ENCODE assay signal across 14 cellular contexts in the genomic region with DNA sequence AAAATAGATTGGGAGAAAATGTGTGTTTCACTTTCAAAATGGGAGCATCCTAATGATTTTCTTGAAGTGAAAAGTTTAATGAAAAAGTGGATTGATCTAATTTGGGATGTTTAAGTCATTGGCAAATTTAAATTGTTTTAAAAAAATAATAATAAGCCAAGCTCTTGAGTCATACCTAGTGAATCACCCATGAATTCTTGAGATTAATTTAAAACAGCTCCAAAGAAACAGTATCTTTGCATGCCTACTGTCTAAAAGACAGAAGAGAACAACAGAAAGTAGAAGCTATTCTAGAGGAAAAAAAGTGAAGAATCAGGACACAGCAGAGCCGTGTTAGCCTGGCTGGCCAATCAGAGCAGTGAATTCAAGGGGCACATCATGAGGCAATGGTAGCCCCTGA.
"Had no signal": no experiment of that assay in that cellular context is flagged by ENCODE, and none has a peak within 500 bp of the region (broad histone marks: within the 10 kb centered on the region; RNA-seq: fewer than 3 reads in every experiment).

No MANE protein-coding gene starts in this region.

- H3K27me3 ChIP-seq: tibial nerve had no signal

- H3K36me3 ChIP-seq: lower lobe of right lung, tibial nerve had no signal

- H3K4me1 ChIP-seq: lower lobe of right lung, tibial nerve had no signal

- H3K4me3 ChIP-seq: lower lobe of right lung, tibial nerve had no signal

- DNase-seq: activated CD4-positive, alpha-beta memory T cell treated with anti-CD3 and anti-CD28 coated beads, Interleukin-2, amount 10 ng/mL, durations not matched to agents 7 days and 5 days; activated CD4-positive, CD25-positive, alpha-beta regulatory T cell treated with anti-CD3 and anti-CD28 coated beads, Interleukin-2, amount 50 U/mL, for 72 hours; activated naive CD8-positive, alpha-beta T cell treated with anti-CD3 and anti-CD28 coated beads, Interleukin-2, amount 10 ng/mL, durations not matched to agents 7 days and 5 days; aorta; caudate nucleus; cortex of kidney; effector CD8-positive, alpha-beta T cell; glutamatergic neuron; left cardiac atrium; lower lobe of right lung; naive thymus-derived CD8-positive, alpha-beta T cell; right cardiac atrium; SW 1271 had no signal

- H3K27ac ChIP-seq: lower lobe of right lung, tibial nerve had no signal

- H3K9me3 ChIP-seq: lower lobe of right lung had no signal
